Comparison of ENCODE assay signal across 1 cellular context in genomic region chr1:100200060-100200459, GRCh38. TPM values are rescaled to one million over a fixed set of nuclear protein-coding genes. Genes with fewer than 3 reads are reported as not detected.
"Had no signal": no experiment of that assay in that cellular context is flagged by ENCODE, and none has a peak within 500 bp of the region (broad histone marks: within the 10 kb centered on the region; RNA-seq: fewer than 3 reads in every experiment).

No MANE protein-coding gene starts in this region.

RNA-seq across cellular contexts. Expression of gene LRRC39, which starts 22.0 kb away (rescaled TPM):
- total RNA-seq: fibroblast of villous mesenchyme had no signal
